ENCODE assay signal across 1 cellular context in genomic region chr16:66906916-66907836, GRCh38.
TF ChIP-seq lines count a peak whose summit lies in the region.

No MANE protein-coding gene starts in this region.

TF ChIP-seq in IMR-90, 13 proteins besides CTCF, POLR2A, EP300 and RAD21:
- TF ChIP-seq MAFK (IDR thresholded peaks at IDR 0.05; ENCODE audit: low read depth, low read length) (no peak), RCOR1 (IDR thresholded peaks at IDR 0.05; ENCODE audit: insufficient replicate concordance, low read length) (no peak), MXI1 (IDR thresholded peaks at IDR 0.05; ENCODE audit: borderline replicate concordance, low read depth, low read length) (no peak), FOS (IDR thresholded peaks at IDR 0.05; ENCODE audit: low read depth, low read length) (no peak), MAZ (IDR thresholded peaks at IDR 0.05; ENCODE audit: borderline replicate concordance, low read depth, low read length) (no peak), CHD1 (IDR thresholded peaks at IDR 0.05; ENCODE audit: low read depth, low read length) (no peak), USF2 (IDR thresholded peaks at IDR 0.05; ENCODE audit: low read depth, low read length) (no peak), CEBPB (IDR thresholded peaks at IDR 0.05; ENCODE audit: low read depth, low read length) (no peak), BHLHE40 (IDR thresholded peaks at IDR 0.05; ENCODE audit: low read depth, low read length) (no peak), ELK1 (IDR thresholded peaks at IDR 0.05; ENCODE audit: borderline replicate concordance, low read depth, low read length) (no peak)
